Comparison of ENCODE assay signal across 26 cellular contexts in the genomic region with DNA sequence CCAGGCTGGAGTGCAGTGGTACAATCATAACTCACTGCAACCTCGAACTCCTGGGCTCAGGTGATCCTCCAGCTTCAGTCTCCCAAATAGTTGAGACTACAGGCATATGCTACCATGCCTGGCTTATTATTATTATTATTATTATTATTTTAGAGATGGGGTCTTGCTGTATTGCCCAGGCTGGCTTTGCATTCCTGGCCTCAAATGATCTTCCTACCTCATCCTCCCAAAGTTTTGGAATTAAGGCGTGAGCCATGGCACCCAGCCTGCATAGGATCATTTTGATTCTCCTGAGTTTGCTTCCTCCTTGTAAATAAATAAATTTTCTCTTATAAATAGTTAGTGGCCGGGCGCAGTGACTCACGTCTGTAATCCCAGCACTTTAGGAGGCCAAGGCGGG. TPM values are rescaled to one million over a fixed set of nuclear protein-coding genes. Genes with fewer than 3 reads are reported as not detected.
"Had no signal": no experiment of that assay in that cellular context is flagged by ENCODE, and none has a peak within 500 bp of the region (broad histone marks: within the 10 kb centered on the region; RNA-seq: fewer than 3 reads in every experiment).

No MANE protein-coding gene starts in this region.

- H3K9me3 Mint-ChIP-seq: memory B cell; naive thymus-derived CD4-positive, alpha-beta T cell; natural killer cell treated with Interleukin-12 subunit alpha and Interleukin-12 subunit beta and Interleukin-15 and Interleukin-18, amount 100 ng/mL, for 72 hours; stimulated activated effector memory CD8-positive, alpha-beta T cell treated with anti-CD3 and anti-CD28 coated beads, Interleukin-12 subunit alpha, Interleukin-12 subunit beta, amount 100 ng/mL, for 72 hours; stimulated activated naive CD8-positive, alpha-beta T cell treated with anti-CD3 and anti-CD28 coated beads, Interleukin-15, Interleukin-2, amounts not matched to agents 100 ng/mL and 50 ng/mL, for 24 hours; type B pancreatic cell had no signal

- H3K4me3 ChIP-seq: hepatocyte, left ventricle myocardium inferior, lung, mucosa of descending colon, ovary, sigmoid colon, spleen, suprapubic skin, thoracic aorta, tibial artery, vagina had no signal

- H3K4me2 ChIP-seq: hepatocyte had no signal

- H3K4me3 Mint-ChIP-seq: memory B cell; natural killer cell treated with Interleukin-12 subunit alpha and Interleukin-12 subunit beta and Interleukin-15 and Interleukin-18, amount 100 ng/mL, for 72 hours; stimulated activated effector memory CD8-positive, alpha-beta T cell treated with anti-CD3 and anti-CD28 coated beads, Interleukin-12 subunit alpha, Interleukin-12 subunit beta, amount 100 ng/mL, for 72 hours; stimulated activated naive CD8-positive, alpha-beta T cell treated with anti-CD3 and anti-CD28 coated beads, Interleukin-15, Interleukin-2, amounts not matched to agents 100 ng/mL and 50 ng/mL, for 24 hours; type B pancreatic cell had no signal

- H3K36me3 ChIP-seq: ovary had no signal

- H3K9me3 ChIP-seq: left ventricle myocardium inferior, mucosa of descending colon, ovary, sigmoid colon, spleen, suprapubic skin, thoracic aorta, tibial artery, vagina had no signal

- FAIRE-seq: small intestine had no signal

- H3K27ac ChIP-seq: hepatocyte, ovary, sigmoid colon, suprapubic skin, thoracic aorta, tibial artery had no signal

- ATAC-seq: mucosa of descending colon; naive thymus-derived CD4-positive, alpha-beta T cell; natural killer cell treated with Interleukin-12 subunit alpha and Interleukin-12 subunit beta and Interleukin-15 and Interleukin-18, amount 100 ng/mL, for 72 hours; right cardiac atrium; stimulated activated effector memory CD8-positive, alpha-beta T cell treated with anti-CD3 and anti-CD28 coated beads, Interleukin-12 subunit alpha, Interleukin-12 subunit beta, amount 100 ng/mL, for 72 hours had no signal

- DNase-seq: islet precursor cell; left ventricle myocardium inferior; midbrain; mucosa of descending colon; ovary; retina; right cardiac atrium; sigmoid colon; small intestine; spleen; stimulated activated CD4-positive, alpha-beta T cell treated with anti-CD3 and anti-CD28 coated beads, Interleukin-4, amount 100 ng/mL, for 24 hours; stimulated activated naive CD4-positive, alpha-beta T cell; tibial artery had no signal

- H3K27me3 ChIP-seq: hepatocyte, ovary, sigmoid colon, spleen, suprapubic skin, tibial artery, vagina had no signal

- H2AFZ ChIP-seq: hepatocyte had no signal

- H3K27me3 Mint-ChIP-seq: memory B cell; naive thymus-derived CD4-positive, alpha-beta T cell; natural killer cell treated with Interleukin-12 subunit alpha and Interleukin-12 subunit beta and Interleukin-15 and Interleukin-18, amount 100 ng/mL, for 72 hours; progenitor cell of endocrine pancreas; stimulated activated naive CD8-positive, alpha-beta T cell treated with anti-CD3 and anti-CD28 coated beads, Interleukin-15, Interleukin-2, amounts not matched to agents 100 ng/mL and 50 ng/mL, for 24 hours; type B pancreatic cell had no signal

- H3K27ac Mint-ChIP-seq: progenitor cell of endocrine pancreas, type B pancreatic cell had no signal

- H3K36me3 Mint-ChIP-seq: natural killer cell treated with Interleukin-12 subunit alpha and Interleukin-12 subunit beta and Interleukin-15 and Interleukin-18, amount 100 ng/mL, for 72 hours had no signal

RNA-seq across cellular contexts. Expression of gene AGMAT, which starts 38.6 kb away (rescaled TPM):
- total RNA-seq: left ventricle myocardium inferior had no signal
- polyA plus RNA-seq: neural cell had no signal
